ENCODE assay signal across 7 cellular contexts in genomic region chr6:147508871-147509608, GRCh38. TPM values are rescaled to one million over a fixed set of nuclear protein-coding genes. Genes with fewer than 3 reads are reported as not detected.
DNase-seq lines count a peak whose midpoint lies in the region; ATAC-seq and TF ChIP-seq lines count a peak whose summit lies in the region.

No MANE protein-coding gene starts in this region.

- no peaks in the 10 kb centered on the region for H3K36me3 Mint-ChIP-seq in central memory CD8-positive, alpha-beta T cell (ENCODE audit: insufficient read depth)

- no peak for TF ChIP-seq CTCF in lung (IDR thresholded peaks at IDR 0.05; ENCODE audit: control extremely low read depth, extremely low read depth)

- H3K4me1 Mint-ChIP-seq in central memory CD8-positive, alpha-beta T cell, result no peaks in the 10 kb centered on the region

- peak; percentile 18 for ATAC-seq in GM18505 (IDR thresholded peaks at IDR 0.05; ENCODE audit: unreplicated experiment)
- peak; percentile 31 for ATAC-seq in HG03354 (IDR thresholded peaks at IDR 0.05; ENCODE audit: poor library complexity, severe bottlenecking, unreplicated experiment)
- ATAC-seq in central memory CD8-positive, alpha-beta T cell (replicated peaks; ENCODE audit: extremely low read depth, poor library complexity, severe bottlenecking), result no peak
- peak; percentile 20 for ATAC-seq in lung (ENCODE audit: insufficient read depth, low FRiP score)
- ATAC-seq in HG02981 (IDR thresholded peaks at IDR 0.05; ENCODE audit: unreplicated experiment), result no peak

- peaks cover 0 to 3% of the 10 kb centered on the region in 2 donors for H3K9me3 ChIP-seq in lung (ENCODE audit: control insufficient read depth in 2 of 2, insufficient read depth in 1 of 2, low read length in 1 of 2)

- H3K27ac ChIP-seq in lung (ENCODE audit: low read depth in 1 of 2, low read length in 1 of 2), result peak overlapping the region in 1 of 2 donors; percentile 65
- H3K27ac ChIP-seq in urinary bladder (ENCODE audit: low read depth), result no peak overlapping the region

- no peaks in the 10 kb centered on the region for H3K9me3 Mint-ChIP-seq in central memory CD8-positive, alpha-beta T cell

- peaks cover 56% of the 10 kb centered on the region for H3K27me3 Mint-ChIP-seq in central memory CD8-positive, alpha-beta T cell

- peak overlapping the region; percentile 55 for H3K4me3 Mint-ChIP-seq in central memory CD8-positive, alpha-beta T cell

- 0 to 2% methylated on average over 66 to 73 of the region's 73 CpGs for WGBS in lung, 2 donors
- WGBS in urinary bladder, result under 1% methylated on average over 73 of the region's 73 CpGs

- no peak overlapping the region for H3K27ac Mint-ChIP-seq in central memory CD8-positive, alpha-beta T cell (ENCODE audit: low read depth)

- H3K27me3 ChIP-seq in lung (ENCODE audit: control insufficient read depth, insufficient read depth), result no peaks in the 10 kb centered on the region

- DNase-seq in central memory CD8-positive, alpha-beta T cell (ENCODE audit: low spot score in 2 of 2), result no peak
- no peak for DNase-seq in lung (ENCODE audit: low spot score)
- DNase-seq in amniotic stem cell (lab: John Stamatoyannopoulos, UW), result no peak

- H3K36me3 ChIP-seq in lung (ENCODE audit: control insufficient read depth in 2 of 2, insufficient read depth in 2 of 2, low read length in 2 of 2) (no peaks in the 10 kb centered on the region), urinary bladder (ENCODE audit: insufficient read depth) (no peaks in the 10 kb centered on the region)

- TF ChIP-seq POLR2A in GM18505 (IDR thresholded peaks at IDR 0.05; ENCODE audit: borderline replicate concordance, extremely low read depth, insufficient read depth, insufficient read length), result no peak

- H3K4me3 ChIP-seq in lung (peak overlapping the region; percentile 62), urinary bladder (ENCODE audit: low read depth, low read length) (peak overlapping the region; percentile 69)

- peaks cover 2 to 7% of the 10 kb centered on the region in 2 donors for H3K4me1 ChIP-seq in lung (ENCODE audit: control insufficient read depth in 2 of 2, insufficient read depth in 2 of 2, low read length in 2 of 2)
- no peaks in the 10 kb centered on the region for H3K4me1 ChIP-seq in urinary bladder (ENCODE audit: insufficient read depth)

RNA-seq across cellular contexts. Expression of gene SAMD5, which starts 0.6 kb away (rescaled TPM):
- total RNA-seq in lung (10 to 100 TPM in 1 of 2 donors, 1 to 10 TPM in 1; 7.9 to 35.5 TPM), urinary bladder (45.9 TPM)
- polyA plus RNA-seq in lung (1 to 10 TPM; 2.0 to 4.1 TPM), urinary bladder (2.2 TPM)

Comparison
In these comparisons a context has a peak if more than half of its experiments do, and no peak if none do; other contexts are left out.
1. ATAC-seq: peak in GM18505 (single experiment), HG03354 (single experiment) and lung (single experiment); none in central memory CD8-positive, alpha-beta T cell (single experiment) and HG02981 (single experiment).